ENCODE assay signal across 18 cellular contexts in genomic region chr2:6580982-6581381, GRCh38.
A peak's percentile ranks its signal among the peaks of the same experiment; 100 is the strongest.
DNase-seq lines count a peak whose midpoint lies in the region; ATAC-seq, FAIRE-seq and TF ChIP-seq lines count a peak whose summit lies in the region.
"Had no signal": no experiment of that assay in that cellular context is flagged by ENCODE, and none has a peak within 500 bp of the region (broad histone marks: within the 10 kb centered on the region; RNA-seq: fewer than 3 reads in every experiment).

No MANE protein-coding gene starts in this region.

- H3K18ac ChIP-seq in mesendoderm (ENCODE audit: low read length): no peak overlapping the region

- no peak overlapping the region for H2BK5ac ChIP-seq in mesendoderm (ENCODE audit: low read length)

- no peak overlapping the region for H4K5ac ChIP-seq in mesendoderm (ENCODE audit: low read length)

- H3K27me3 ChIP-seq in mesendoderm (ENCODE audit: insufficient read depth, low read length, poor library complexity): no peaks in the 10 kb centered on the region
- H3K27me3 ChIP-seq: stomach had no signal

- no peak overlapping the region for H3K27ac ChIP-seq in mesendoderm (ENCODE audit: low read depth, low read length)
- H3K27ac ChIP-seq: stomach had no signal

- WGBS in mesendoderm (ENCODE audit: extremely low coverage, insufficient coverage, low lambda C conversion rate): no CpG with 5 or more reads among the region's 4 CpGs

- no peak overlapping the region for H3K4me2 ChIP-seq in mesendoderm (ENCODE audit: low read length)
- H3K4me2 ChIP-seq: smooth muscle cell had no signal

- no peaks in the 10 kb centered on the region for H3K4me1 ChIP-seq in mesendoderm (ENCODE audit: control insufficient read depth, low read depth, low read length)
- H3K4me1 ChIP-seq: stomach had no signal

- no peaks in the 10 kb centered on the region for H3K79me1 ChIP-seq in mesendoderm (ENCODE audit: low read length)

- no peak overlapping the region for H2BK120ac ChIP-seq in mesendoderm (ENCODE audit: low read depth, low read length)

- H3K4me3 ChIP-seq in astrocyte of the cerebellum (ENCODE audit: low read depth, low read length) (no peak overlapping the region), mesendoderm (ENCODE audit: low read length) (no peak overlapping the region)
- H3K4me3 ChIP-seq: mucosa of descending colon, smooth muscle cell, stomach had no signal

- peak; percentile 19 for DNase-seq in Caki2 (ENCODE audit: low read depth)
- DNase-seq in HTR-8/SVneo (ENCODE audit: insufficient read length, low spot score): peak; percentile 3
- peak; percentile 11 for DNase-seq in astrocyte of the cerebellum (ENCODE audit: low read depth)
- peak; percentile 7 for DNase-seq in mesendoderm
- no peak for DNase-seq in SKM-1 treated with dmso at 0.1 percent for 144 hours (lab: John Stamatoyannopoulos, UW; ENCODE audit: unreplicated experiment)
- no peak for DNase-seq in COR-L47 (lab: John Stamatoyannopoulos, UW)
- no peak for DNase-seq in activated T-cell treated with anti-CD3 and anti-CD28 coated beads, Interleukin-2, amount 50 U/mL, for 1 hour
- DNase-seq: activated naive CD4-positive, alpha-beta T cell treated with anti-CD3 and anti-CD28 coated beads, Interleukin-2, amount 50 U/mL, for 16 hours; CD4-positive, alpha-beta T cell; cerebellar nuclear complex; islet precursor cell; mucosa of descending colon; NCI-H2081 treated with DMSO at 0.1 percent for 48 hours; NCI-H774; stomach had no signal

- no peak overlapping the region for H3K56ac ChIP-seq in mesendoderm (ENCODE audit: low read length)

- no peak overlapping the region for H3K23ac ChIP-seq in mesendoderm (ENCODE audit: low read length)

- no peak for ATAC-seq in HG02610 (IDR thresholded peaks at IDR 0.05; ENCODE audit: unreplicated experiment)
- ATAC-seq: mucosa of descending colon, Right ventricle myocardium inferior had no signal

- TF ChIP-seq CTCF in astrocyte of the cerebellum (IDR thresholded peaks at IDR 0.05; ENCODE audit: low read depth, low read length, missing control alignments): no peak

- H2AK5ac ChIP-seq in mesendoderm (ENCODE audit: low read length): no peak overlapping the region

- no peak for FAIRE-seq in HTR-8/SVneo (lab: Jason Lieb, UNC)

- no peaks in the 10 kb centered on the region for H3K36me3 ChIP-seq in mesendoderm (ENCODE audit: control insufficient read depth, insufficient read depth, low read length)
- H3K36me3 ChIP-seq: stomach had no signal

- no peak overlapping the region for H2BK15ac ChIP-seq in mesendoderm (replicated peaks; ENCODE audit: low read depth)

- no peaks in the 10 kb centered on the region for H3K79me2 ChIP-seq in mesendoderm (ENCODE audit: control insufficient read depth, insufficient read depth, low read length)

- no peak overlapping the region for H4K8ac ChIP-seq in mesendoderm (ENCODE audit: low read depth, low read length)

- H3K4ac ChIP-seq in mesendoderm (ENCODE audit: low read depth, low read length): no peak overlapping the region

- in situ Hi-C loops in Caki2 (cut with HindIII; ENCODE audit: low pct_unique_long_range_greater_than_20kb, low sequenced_read_pairs): no loop called here
- in situ Hi-C loops in astrocyte of the cerebellum (cut with HindIII; ENCODE audit: low sequenced_read_pairs): no loop called here

- no peak overlapping the region for H3K9ac ChIP-seq in mesendoderm (ENCODE audit: low read length)

Comparison
In these comparisons a context has a peak if more than half of its experiments do, and no peak if none do; other contexts are left out.
1. DNase-seq: peak in Caki2 (single experiment), HTR-8/SVneo (single experiment), astrocyte of the cerebellum (single experiment) and mesendoderm (single experiment); none in SKM-1 treated with dmso at 0.1 percent for 144 hours (single experiment), COR-L47 (single experiment) and activated T-cell treated with anti-CD3 and anti-CD28 coated beads, Interleukin-2, amount 50 U/mL, for 1 hour (single experiment).